Comparison of ENCODE assay signal across 24 cellular contexts in the genomic region with DNA sequence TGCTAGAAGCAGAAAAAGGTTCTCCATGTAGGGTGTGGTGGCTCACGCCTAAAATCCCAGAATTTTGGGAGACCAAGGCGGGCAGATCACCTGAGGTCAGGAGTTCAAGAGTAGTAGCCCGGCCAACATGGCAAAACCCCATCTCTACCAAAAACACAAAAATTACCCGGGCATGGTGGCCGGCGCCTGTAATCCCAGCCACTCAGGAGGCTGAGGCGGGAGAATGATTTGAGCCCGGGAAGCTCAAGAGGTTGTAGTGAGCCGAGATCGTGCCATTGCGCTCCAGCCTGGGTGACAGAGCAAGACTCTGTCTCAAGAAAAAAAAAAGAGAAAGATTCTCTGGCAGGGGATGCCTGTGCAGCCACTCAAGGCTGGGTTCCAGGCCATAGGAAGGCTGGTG.
"Had no signal": no experiment of that assay in that cellular context is flagged by ENCODE, and none has a peak within 500 bp of the region (broad histone marks: within the 10 kb centered on the region; RNA-seq: fewer than 3 reads in every experiment).

No MANE protein-coding gene starts in this region.

- H3K4me3 Mint-ChIP-seq: dendritic cell treated with granulocyte-macrophage colony-stimulating factor and Interleukin-4, amounts not matched to agents 40 ng/mL and 50 ng/mL, for 4 days; effector memory CD8-positive, alpha-beta T cell; endodermal cell had no signal

- H3K27ac Mint-ChIP-seq: dendritic cell treated with granulocyte-macrophage colony-stimulating factor and Interleukin-4, amounts not matched to agents 40 ng/mL and 50 ng/mL, for 4 days; effector memory CD8-positive, alpha-beta T cell; endodermal cell had no signal

- H3K27ac ChIP-seq: colonic mucosa, coronary artery, dorsolateral prefrontal cortex, epithelial cell of prostate, esophagus muscularis mucosa, esophagus squamous epithelium, foreskin keratinocyte, gastrocnemius medialis, gastroesophageal sphincter, heart left ventricle, heart right ventricle had no signal

- H3K9me3 Mint-ChIP-seq: dendritic cell treated with granulocyte-macrophage colony-stimulating factor and Interleukin-4, amounts not matched to agents 40 ng/mL and 50 ng/mL, for 4 days; effector memory CD8-positive, alpha-beta T cell; endodermal cell had no signal

- ATAC-seq: effector memory CD8-positive, alpha-beta T cell; esophagus mucosa; foreskin keratinocyte; gastrocnemius medialis; gastroesophageal sphincter; heart left ventricle; heart right ventricle had no signal

- DNase-seq: colonic mucosa; cortex of kidney; dermis blood vessel endothelial cell; effector CD4-positive, alpha-beta T cell; effector CD8-positive, alpha-beta T cell; effector memory CD4-positive, alpha-beta T cell; effector memory CD8-positive, alpha-beta T cell; erythroblast; esophagus squamous epithelium; foreskin fibroblast; foreskin keratinocyte; foreskin melanocyte; gastrocnemius medialis; glutamatergic neuron; heart left ventricle; heart right ventricle had no signal
